8 cellular contexts compared by ENCODE assay signal in genomic region chr15:90101969-90102890, GRCh38. TPM values are rescaled to one million over a fixed set of nuclear protein-coding genes. Genes with fewer than 3 reads are reported as not detected.
A peak's percentile ranks its signal among the peaks of the same experiment; 100 is the strongest.
DNase-seq lines count a peak whose midpoint lies in the region; ATAC-seq and TF ChIP-seq lines count a peak whose summit lies in the region.

Gene IDH2, minus strand, starts transcription at chr15:90102468. Its CDS starts 78 bp downstream, at chr15:90102390.

- H3K4me1 ChIP-seq in Panc1 (ENCODE audit: control insufficient read depth, insufficient read depth, low read length) (peaks cover 70% of the 10 kb centered on the region), esophagus squamous epithelium (peaks cover 37 to 93% (median 70%) of the 10 kb centered on the region in 3 donors), muscle layer of duodenum (ENCODE audit: control insufficient read depth in 1 of 2, insufficient read depth in 2 of 2, low read length in 2 of 2) (peaks cover 13 to 38% of the 10 kb centered on the region in 2 donors)

- H3K27me3 Mint-ChIP-seq in stimulated activated naive B cell treated with anti-CD40 and anti-IgM and Interleukin-4, amounts not matched to agents 10 μg/mL and 1 μg/mL and 100 μg/mL, for 72 hours = peaks cover 0 to 5% of the 10 kb centered on the region in 2 donors

- no peaks in the 10 kb centered on the region for H3K9me3 Mint-ChIP-seq in stimulated activated naive B cell treated with anti-CD40 and anti-IgM and Interleukin-4, amounts not matched to agents 10 μg/mL and 1 μg/mL and 100 μg/mL, for 72 hours

- H3K27ac ChIP-seq in Panc1 (ENCODE audit: low read length) (peak within 1 kb of the TSS; percentile 91), esophagus squamous epithelium (peak within 1 kb of the TSS; percentile 96 to 98 (median 97)), muscle layer of duodenum (ENCODE audit: low read length) (peak within 1 kb of the TSS; percentile 94)

- in situ Hi-C loops in Panc1 (cut with HindIII; ENCODE audit: low pct_unique_long_range_greater_than_20kb, low sequenced_read_pairs) = no loop called here

- WGBS in esophagus squamous epithelium, 2 donors = 0 to 5% methylated on average over 3 to 6 of the region's 104 CpGs

- BruUV-seq in Panc1 (replicated peaks; lab: Mats Ljungman, UMichigan) = no TSS peak

- H3K27me3 ChIP-seq in Panc1 (ENCODE audit: control insufficient read depth, insufficient read depth, low read length) = no peaks in the 10 kb centered on the region
- no peaks in the 10 kb centered on the region for H3K27me3 ChIP-seq in esophagus squamous epithelium
- no peaks in the 10 kb centered on the region for H3K27me3 ChIP-seq in muscle layer of duodenum (ENCODE audit: low read depth, low read length)

- H3K27ac Mint-ChIP-seq in stimulated activated naive B cell treated with anti-CD40 and anti-IgM and Interleukin-4, amounts not matched to agents 10 μg/mL and 1 μg/mL and 100 μg/mL, for 72 hours = peak within 1 kb of the TSS; percentile 79

- H3K4me1 Mint-ChIP-seq in stimulated activated naive B cell treated with anti-CD40 and anti-IgM and Interleukin-4, amounts not matched to agents 10 μg/mL and 1 μg/mL and 100 μg/mL, for 72 hours = peaks cover 26 to 52% of the 10 kb centered on the region in 2 donors

- peak within 1 kb of the TSS; percentile 89 to 91 for H3K4me3 Mint-ChIP-seq in stimulated activated naive B cell treated with anti-CD40 and anti-IgM and Interleukin-4, amounts not matched to agents 10 μg/mL and 1 μg/mL and 100 μg/mL, for 72 hours

- H3K9me3 ChIP-seq in Panc1 (ENCODE audit: control insufficient read depth, insufficient read depth, low read depth, low read length) (no peaks in the 10 kb centered on the region), esophagus squamous epithelium (no peaks in the 10 kb centered on the region), muscle layer of duodenum (ENCODE audit: control insufficient read depth in 1 of 2, low read length in 2 of 2) (no peaks in the 10 kb centered on the region)

- H3K36me3 ChIP-seq in Panc1 (ENCODE audit: control insufficient read depth, insufficient read depth, low read length) (no peaks in the 10 kb centered on the region), esophagus squamous epithelium (no peaks in the 10 kb centered on the region), muscle layer of duodenum (ENCODE audit: control insufficient read depth in 1 of 2, insufficient read depth in 2 of 2, low read length in 2 of 2) (no peaks in the 10 kb centered on the region)

- DNase-seq in DMS 273 (lab: John Stamatoyannopoulos, UW; ENCODE audit: unreplicated experiment) (peak; percentile 90), GM20000 (ENCODE audit: low spot score) (peak; percentile 96), HT1080 (ENCODE audit: low read depth) (peak; percentile 64), Panc1 (ENCODE audit: low read depth, low spot score) (no peak), activated T-helper 1 cell treated with Interleukin-2 at 50 U/mL for 16 hours (ENCODE audit: low read depth) (peak; percentile 64), esophagus squamous epithelium (lab: John Stamatoyannopoulos, UW) (no peak)
- DNase-seq in stimulated activated naive B cell treated with anti-CD40 and anti-IgM and Interleukin-4, amounts not matched to agents 10 μg/mL and 1 μg/mL and 100 μg/mL, for 72 hours = peak; percentile 71

- H3K4me3 ChIP-seq in Panc1 (ENCODE audit: low read depth in 2 of 2, low read length in 2 of 2) = peak within 1 kb of the TSS; percentile 79 to 84
- peak within 1 kb of the TSS; percentile 69 to 98 (median 92) for H3K4me3 ChIP-seq in esophagus squamous epithelium
- H3K4me3 ChIP-seq in muscle layer of duodenum (ENCODE audit: low read depth in 1 of 2, low read length in 2 of 2) = peak within 1 kb of the TSS; percentile 70 to 78

- peak; percentile 94 for ATAC-seq in Panc1
- ATAC-seq in stimulated activated naive B cell treated with anti-CD40 and anti-IgM and Interleukin-4, amounts not matched to agents 10 μg/mL and 1 μg/mL and 100 μg/mL, for 72 hours (replicated peaks) = peak; percentile 84 to 87

- POLR2A ChIA-PET in Panc1 (lab: Charles Lee) = interaction anchor here (0.5 to 1.1 kb wide), 4 partner anchors 14 to 204 kb away, joined by 4 to 16 read pairs (median 4); no protein-coding TSS in a partner anchor

- TF ChIP-seq CTCF in GM20000 (IDR thresholded peaks at IDR 0.05; ENCODE audit: extremely low read depth, missing control alignments) (no peak), Panc1 (IDR thresholded peaks at IDR 0.05) (no peak), esophagus squamous epithelium (IDR thresholded peaks at IDR 0.05) (peak in 1 of 6 experiments; percentile 8)

- CTCF ChIA-PET in Panc1 (lab: Charles Lee) = interaction anchor here (0.6 to 0.8 kb wide), 2 partner anchors 131 to 227 kb away, joined by 3 to 5 read pairs; no protein-coding TSS in a partner anchor

- peaks cover 0 to 14% of the 10 kb centered on the region in 2 donors for H3K36me3 Mint-ChIP-seq in stimulated activated naive B cell treated with anti-CD40 and anti-IgM and Interleukin-4, amounts not matched to agents 10 μg/mL and 1 μg/mL and 100 μg/mL, for 72 hours

- peak in 3 of 4 donors; percentile 77 to 93 (median 91) for TF ChIP-seq POLR2A in esophagus squamous epithelium (IDR thresholded peaks at IDR 0.05)

- intact Hi-C loops in Panc1 (cut with micrococcal nuclease; ENCODE audit: unreplicated experiment) (no loop called here), esophagus squamous epithelium (cut with DNase I) (no loop called here)

RNA-seq across cellular contexts. Expression of gene IDH2, which starts in this region (rescaled TPM):
- 6.9 and 7.7 TPM in 2 replicates for total RNA-seq in HT1080 (2014; rRNA removed; shearing (Covaris generic))
- polyA plus RNA-seq in HT1080 (2015; cell fraction: cytosol; rRNA removed) = 17.1 and 20.1 TPM in 2 replicates
- 10.0 and 11.4 TPM in 2 replicates for polyA plus RNA-seq in HT1080 (2015; cell fraction: nucleus; rRNA removed)
- total RNA-seq in Panc1 (2021; ENCODE audit: unreplicated experiment) = 197 TPM
- 331 TPM for polyA plus RNA-seq in Panc1 (2012; ENCODE audit: insufficient read length)
- total RNA-seq in esophagus squamous epithelium = 100 to 1,000 TPM in 2 of 4 donors, 10 to 100 TPM in 2; 60.7 to 155 (median 103) TPM

Comparison
In these comparisons a context has a peak if more than half of its experiments do, and no peak if none do; other contexts are left out.
1. DNase-seq: peak in DMS 273 (single experiment), GM20000 (single experiment), HT1080 (single experiment), activated T-helper 1 cell treated with Interleukin-2 at 50 U/mL for 16 hours (single experiment) and stimulated activated naive B cell treated with anti-CD40 and anti-IgM and Interleukin-4, amounts not matched to agents 10 μg/mL and 1 μg/mL and 100 μg/mL, for 72 hours (single experiment); none in Panc1 (single experiment) and esophagus squamous epithelium (single experiment).
2. Peak in every context shown above with its lines, with median percentiles within 50 percentile points of each other: H3K27ac ChIP-seq and H3K4me3 ChIP-seq.